20 cellular contexts compared by ENCODE assay signal in genomic region chr11:57940044-57940781, GRCh38.
"Had no signal": no experiment of that assay in that cellular context is flagged by ENCODE, and none has a peak within 500 bp of the region (broad histone marks: within the 10 kb centered on the region; RNA-seq: fewer than 3 reads in every experiment).

No MANE protein-coding gene starts in this region.

- H3K4me3 ChIP-seq: gastrocnemius medialis, lung, mucosa of descending colon, pancreas, suprapubic skin, thyroid gland, upper lobe of left lung, uterus had no signal

- H3K36me3 Mint-ChIP-seq: stimulated activated effector memory CD8-positive, alpha-beta T cell treated with anti-CD3 and anti-CD28 coated beads, Interleukin-12 subunit alpha, Interleukin-12 subunit beta, amount 100 ng/mL, for 72 hours had no signal

- ATAC-seq: gastrocnemius medialis; left colon; left ventricle myocardium superior; mucosa of descending colon; pancreas; right cardiac atrium; stimulated activated effector memory CD8-positive, alpha-beta T cell treated with anti-CD3 and anti-CD28 coated beads, Interleukin-12 subunit alpha, Interleukin-12 subunit beta, amount 100 ng/mL, for 72 hours; stimulated activated naive CD8-positive, alpha-beta T cell treated with anti-CD3 and anti-CD28 coated beads, Interleukin-15, Interleukin-2, amounts not matched to agents 100 U/mL and 50 U/mL, for 24 hours had no signal

- H3K9me3 ChIP-seq: gastrocnemius medialis, mucosa of descending colon, pancreas, suprapubic skin, thyroid gland, upper lobe of left lung, uterus had no signal

- H3K27ac Mint-ChIP-seq: nephron; progenitor cell of endocrine pancreas; stimulated activated effector memory CD8-positive, alpha-beta T cell treated with anti-CD3 and anti-CD28 coated beads, Interleukin-12 subunit alpha, Interleukin-12 subunit beta, amount 100 ng/mL, for 72 hours had no signal

- H3K27ac ChIP-seq: gastrocnemius medialis, pancreas, suprapubic skin, thyroid gland, upper lobe of left lung, uterus had no signal

- H3K4me1 ChIP-seq: gastrocnemius medialis, suprapubic skin, thyroid gland, uterus had no signal

- H3K36me3 ChIP-seq: gastrocnemius medialis, pancreas, suprapubic skin, thyroid gland, upper lobe of left lung, uterus had no signal

- H3K9me3 Mint-ChIP-seq: central memory CD8-positive, alpha-beta T cell; nephron; stimulated activated effector memory CD8-positive, alpha-beta T cell treated with anti-CD3 and anti-CD28 coated beads, Interleukin-12 subunit alpha, Interleukin-12 subunit beta, amount 100 ng/mL, for 72 hours had no signal

- H3K4me3 Mint-ChIP-seq: central memory CD8-positive, alpha-beta T cell; nephron; stimulated activated effector memory CD8-positive, alpha-beta T cell treated with anti-CD3 and anti-CD28 coated beads, Interleukin-12 subunit alpha, Interleukin-12 subunit beta, amount 100 ng/mL, for 72 hours had no signal

- DNase-seq: effector memory CD4-positive, alpha-beta T cell; gastrocnemius medialis; left colon; left ventricle myocardium superior; mucosa of descending colon; occipital lobe; pancreas; right cardiac atrium; stimulated activated CD4-positive, alpha-beta T cell treated with anti-CD3 and anti-CD28 coated beads, Interleukin-4, amount 100 ng/mL, for 1 hour; stimulated activated CD8-positive, alpha-beta memory T cell treated with anti-CD3 and anti-CD28 coated beads, Interleukin-4, amount 100 ng/mL, for 48 hours; stimulated activated naive CD8-positive, alpha-beta T cell treated with anti-CD3 and anti-CD28 coated beads, Interleukin-15, Interleukin-2, amounts not matched to agents 100 U/mL and 50 U/mL, for 24 hours; thyroid gland; upper lobe of left lung; uterus had no signal

- H3K4me1 Mint-ChIP-seq: central memory CD8-positive, alpha-beta T cell; nephron; stimulated activated effector memory CD8-positive, alpha-beta T cell treated with anti-CD3 and anti-CD28 coated beads, Interleukin-12 subunit alpha, Interleukin-12 subunit beta, amount 100 ng/mL, for 72 hours had no signal

- H3K27me3 ChIP-seq: gastrocnemius medialis, pancreas, suprapubic skin, thyroid gland, upper lobe of left lung, uterus had no signal

- H3K27me3 Mint-ChIP-seq: progenitor cell of endocrine pancreas had no signal
